8 cellular contexts compared by ENCODE assay signal in genomic region chr4:56979674-56980073, GRCh38. TPM values are rescaled to one million over a fixed set of nuclear protein-coding genes. Genes with fewer than 3 reads are reported as not detected.
DNase-seq lines count a peak whose midpoint lies in the region; ATAC-seq and TF ChIP-seq lines count a peak whose summit lies in the region.

No MANE protein-coding gene starts in this region.

- no peak for ATAC-seq in GM19455 (IDR thresholded peaks at IDR 0.05; ENCODE audit: unreplicated experiment)
- ATAC-seq in HG03108 (IDR thresholded peaks at IDR 0.05; ENCODE audit: unreplicated experiment), result no peak

- TF ChIP-seq POLR2A in Peyer's patch (IDR thresholded peaks at IDR 0.05), result no peak

- no peaks in the 10 kb centered on the region for H3K27me3 ChIP-seq in Peyer's patch

- H3K4me1 ChIP-seq in Peyer's patch, result peaks cover 0 to 33% (median 9%) of the 10 kb centered on the region in 4 donors

- H3K4me3 ChIP-seq in GM12865 (ENCODE audit: low read depth, low read length) (peak overlapping the region; percentile 95), Peyer's patch (peak overlapping the region; percentile 64 to 96 (median 81))

- no peak for TF ChIP-seq CTCF in GM12865 (IDR thresholded peaks at IDR 0.05; ENCODE audit: insufficient read depth, low read depth, low read length, missing control alignments)
- no peak for TF ChIP-seq CTCF in Peyer's patch (IDR thresholded peaks at IDR 0.05)

- H3K36me3 ChIP-seq in Peyer's patch, result peaks cover 0 to 2% (median 0%) of the 10 kb centered on the region in 3 donors

- H3K9me3 ChIP-seq in Peyer's patch, result no peaks in the 10 kb centered on the region

- peak overlapping the region; percentile 70 to 89 (median 86) for H3K27ac ChIP-seq in Peyer's patch

- DNase-seq in GM12865 (ENCODE audit: low read depth) (peak; percentile 76), Peyer's patch (peak in 2 of 3 donors; percentile 53 to 58), amniotic epithelial cell (ENCODE audit: low read depth) (peak; percentile 34), kidney glomerular epithelial cell (lab: John Stamatoyannopoulos, UW) (peak; percentile 16), NCI-H2029 treated with DMSO at 0.1 percent for 48 hours (lab: John Stamatoyannopoulos, UW) (no peak)
- peak; percentile 26 to 52 (median 28) for DNase-seq in stimulated activated CD4-positive, alpha-beta T cell treated with anti-CD3 and anti-CD28 coated beads, TNF-alpha, amount 100 ng/mL, for 48 hours (ENCODE audit: low read depth in 3 of 3)

RNA-seq across cellular contexts. Expression of gene POLR2B, which starts 1.0 kb away (rescaled TPM):
- total RNA-seq in Peyer's patch, result 100 to 1,000 TPM in 1 of 4 donors, 10 to 100 TPM in 3; 81.5 to 117 (median 87.3) TPM

RNA-seq across cellular contexts. Expression of gene NOA1, which starts 2.3 kb away (rescaled TPM):
- total RNA-seq in Peyer's patch, result 10 to 100 TPM; 12.4 to 32.6 (median 26.1) TPM
